In the genomic region with DNA sequence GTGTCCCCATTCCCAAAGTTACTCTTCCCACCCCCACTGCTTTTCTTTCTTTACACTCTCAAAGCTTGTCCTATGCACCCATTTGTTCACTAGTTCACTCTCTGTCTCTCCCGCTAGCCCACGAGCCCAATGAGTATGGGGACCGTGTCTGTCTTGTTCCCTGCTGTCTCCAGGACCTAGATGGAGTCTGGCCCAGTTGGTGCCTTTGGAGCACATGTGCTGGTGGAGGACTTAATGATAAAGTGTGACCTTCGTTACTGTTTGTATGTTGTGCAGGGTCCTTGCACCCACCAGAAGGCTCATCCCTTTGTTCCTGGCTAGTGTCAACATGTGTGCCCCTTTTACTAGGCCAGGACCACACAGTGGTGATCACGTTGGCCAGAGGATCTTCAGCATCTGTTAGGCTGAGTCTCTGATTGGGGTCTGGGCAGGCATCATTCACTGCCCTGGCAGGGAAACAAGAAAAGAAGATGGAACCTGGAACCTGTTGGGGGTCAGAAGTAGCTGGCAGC, we compare ENCODE assay signal across 6 cellular contexts. TPM values are rescaled to one million over a fixed set of nuclear protein-coding genes. Genes with fewer than 3 reads are reported as not detected.
DNase-seq lines count a peak whose midpoint lies in the region; ATAC-seq and TF ChIP-seq lines count a peak whose summit lies in the region.
"Had no signal": no experiment of that assay in that cellular context is flagged by ENCODE, and none has a peak within 500 bp of the region (broad histone marks: within the 10 kb centered on the region; RNA-seq: fewer than 3 reads in every experiment).

No MANE protein-coding gene starts in this region.

- H3K27me3 Mint-ChIP-seq in brain = peaks cover 6% of the 10 kb centered on the region

- H3K27ac ChIP-seq in VCaP = peak overlapping the region; percentile 100; the same call in 1 of the 2 replicates
- H3K27ac ChIP-seq in skin epidermis = peak overlapping the region in 20 of 21 experiments; percentile 38 to 97 (median 92)
- H3K27ac ChIP-seq: SJCRH30 had no signal

- no peaks in the 10 kb centered on the region for H3K9me3 Mint-ChIP-seq in brain

- H3K4me3 ChIP-seq in skin epidermis = no peak overlapping the region
- H3K4me3 ChIP-seq: SJCRH30 had no signal

- no peak for TF ChIP-seq CTCF in VCaP (conservative IDR thresholded peaks at IDR 0.05)
- TF ChIP-seq CTCF in brain (conservative IDR thresholded peaks at IDR 0.05) = no peak

- DNase-seq in NCI-H1092 treated with DMSO at 0.1 percent for 48 hours (lab: John Stamatoyannopoulos, UW) = no peak
- DNase-seq: SJCRH30 had no signal

- H3K27ac Mint-ChIP-seq in brain = peak overlapping the region in 3 of 5 experiments; percentile 12 to 36 (median 28)

- H3K36me3 Mint-ChIP-seq in brain = no peaks in the 10 kb centered on the region

- ATAC-seq in HG02798 (IDR thresholded peaks at IDR 0.05; ENCODE audit: poor library complexity, unreplicated experiment) = no peak

- peaks cover 28% of the 10 kb centered on the region for H3K4me1 Mint-ChIP-seq in brain

- no peak overlapping the region for H3K4me3 Mint-ChIP-seq in brain

RNA-seq across cellular contexts. Expression of gene CISH, which starts 7.4 kb away (rescaled TPM):
- polyA plus RNA-seq in brain (ENCODE audit: insufficient read depth, low read depth, low replicate concordance) = 2.2 TPM

RNA-seq across cellular contexts. Expression of gene MAPKAPK3, which starts 12.8 kb away (rescaled TPM):
- 11.5 TPM for polyA plus RNA-seq in brain (ENCODE audit: insufficient read depth, low read depth, low replicate concordance)

RNA-seq across cellular contexts. Expression of gene HEMK1, which starts 34.8 kb away (rescaled TPM):
- 12.9 TPM for polyA plus RNA-seq in brain (ENCODE audit: insufficient read depth, low read depth, low replicate concordance)

RNA-seq across cellular contexts. Expression of gene C3orf18, which starts 36.6 kb away (rescaled TPM):
- 13.4 TPM for polyA plus RNA-seq in brain (ENCODE audit: insufficient read depth, low read depth, low replicate concordance)
